8 cellular contexts compared by ENCODE assay signal in the genomic region with DNA sequence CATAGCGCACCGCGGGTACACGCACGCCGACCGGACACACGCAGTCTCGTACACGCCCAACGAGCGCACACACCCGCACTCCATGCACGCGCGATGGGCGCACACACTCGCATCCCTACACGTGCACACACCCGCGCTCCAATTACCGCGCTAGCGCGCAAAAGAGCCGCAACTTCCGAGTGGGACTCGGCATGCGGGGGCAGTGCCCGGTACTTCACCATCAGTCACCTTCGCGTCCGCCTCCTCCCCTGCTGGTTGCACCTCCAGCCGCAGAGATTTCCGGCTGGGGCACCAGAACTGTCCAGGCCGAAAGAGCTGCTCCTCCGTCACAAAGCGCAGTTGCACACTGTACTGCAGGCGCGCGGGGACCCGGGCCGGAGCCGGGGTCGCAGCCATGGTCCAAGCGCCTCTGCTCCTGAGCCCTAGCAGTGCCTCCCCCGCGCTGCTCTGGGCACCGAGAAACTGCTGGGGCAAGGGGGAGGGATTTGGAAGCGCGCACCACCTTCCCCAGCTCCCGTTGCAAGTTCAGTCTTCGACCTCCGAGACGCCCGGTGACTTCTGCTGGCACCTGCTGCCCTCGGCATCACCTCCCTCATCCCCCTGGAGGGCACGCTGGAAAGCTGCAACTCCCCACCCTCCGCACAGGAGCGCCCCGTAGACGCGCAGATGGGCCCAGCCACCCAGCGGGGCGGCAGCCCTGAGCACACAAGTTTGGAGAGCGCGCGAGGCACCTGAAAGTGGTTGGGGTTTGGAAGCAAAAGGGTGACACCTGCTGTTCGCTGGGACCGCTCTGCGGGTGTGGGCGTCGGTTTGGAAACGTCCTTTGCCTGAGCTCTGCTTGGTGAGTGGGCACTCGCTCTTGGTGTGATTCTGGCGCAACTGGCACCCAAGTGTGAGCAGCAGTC.
A peak's percentile ranks its signal among the peaks of the same experiment; 100 is the strongest.
DNase-seq lines count a peak whose midpoint lies in the region; ATAC-seq and TF ChIP-seq lines count a peak whose summit lies in the region.

No MANE protein-coding gene starts in this region.

- H3K4me3 Mint-ChIP-seq in activated T-cell treated with anti-CD3 and anti-CD28 coated beads, Interleukin-2, amount 50 U/mL, for 24 hours, result peak overlapping the region; percentile 65
- peak overlapping the region; percentile 94 for H3K4me3 Mint-ChIP-seq in glutamatergic neuron (ENCODE audit: unreplicated experiment)
- peak overlapping the region in 1 of 2 donors; percentile 26 for H3K4me3 Mint-ChIP-seq in effector memory CD8-positive, alpha-beta T cell

- TF ChIP-seq CTCF in glutamatergic neuron (IDR thresholded peaks at IDR 0.05; ENCODE audit: partially characterized antibody, unreplicated experiment), result peak; percentile 26
- TF ChIP-seq CTCF in retinal pigment epithelial cell (conservative IDR thresholded peaks at IDR 0.05; ENCODE audit: low read depth, low read length), result peak; percentile 74

- H3K27ac Mint-ChIP-seq in activated T-cell treated with anti-CD3 and anti-CD28 coated beads, Interleukin-2, amount 50 U/mL, for 24 hours, result no peak overlapping the region
- no peak overlapping the region for H3K27ac Mint-ChIP-seq in glutamatergic neuron (ENCODE audit: unreplicated experiment)
- H3K27ac Mint-ChIP-seq in effector memory CD8-positive, alpha-beta T cell, result no peak overlapping the region

- H3K4me1 Mint-ChIP-seq in activated T-cell treated with anti-CD3 and anti-CD28 coated beads, Interleukin-2, amount 50 U/mL, for 24 hours (ENCODE audit: low read depth), result peaks cover 9% of the 10 kb centered on the region
- peaks cover 9% of the 10 kb centered on the region for H3K4me1 Mint-ChIP-seq in glutamatergic neuron (ENCODE audit: low read depth, unreplicated experiment)
- peaks cover 0 to 3% of the 10 kb centered on the region in 2 donors for H3K4me1 Mint-ChIP-seq in effector memory CD8-positive, alpha-beta T cell (ENCODE audit: low read depth in 2 of 2)

- H3K36me3 Mint-ChIP-seq in activated T-cell treated with anti-CD3 and anti-CD28 coated beads, Interleukin-2, amount 50 U/mL, for 24 hours (ENCODE audit: low read depth), result no peaks in the 10 kb centered on the region
- H3K36me3 Mint-ChIP-seq in glutamatergic neuron (ENCODE audit: unreplicated experiment), result no peaks in the 10 kb centered on the region
- no peaks in the 10 kb centered on the region for H3K36me3 Mint-ChIP-seq in effector memory CD8-positive, alpha-beta T cell (ENCODE audit: insufficient read depth)

- no peak for ATAC-seq in effector memory CD8-positive, alpha-beta T cell (replicated peaks)
- no peak for ATAC-seq in HG03469 (IDR thresholded peaks at IDR 0.05; ENCODE audit: unreplicated experiment)

- H3K27me3 Mint-ChIP-seq in activated T-cell treated with anti-CD3 and anti-CD28 coated beads, Interleukin-2, amount 50 U/mL, for 24 hours, result peaks cover 62% of the 10 kb centered on the region
- H3K27me3 Mint-ChIP-seq in glutamatergic neuron (ENCODE audit: unreplicated experiment), result peaks cover 13% of the 10 kb centered on the region
- peaks cover 41 to 66% of the 10 kb centered on the region in 2 donors for H3K27me3 Mint-ChIP-seq in effector memory CD8-positive, alpha-beta T cell

- DNase-seq in EL (peak; percentile 45), HCEC 1CT (peak; percentile 14), NCI-H2081 treated with DMSO at 0.1 percent for 48 hours (lab: John Stamatoyannopoulos, UW) (peak; percentile 28), glutamatergic neuron (peak; percentile 63), retinal pigment epithelial cell (ENCODE audit: low read depth) (peak; percentile 16)
- peak; percentile 48 for DNase-seq in activated T-cell treated with anti-CD3 and anti-CD28 coated beads, Interleukin-2, amount 50 U/mL, for 24 hours
- DNase-seq in effector memory CD8-positive, alpha-beta T cell, result no peak

- H3K4me3 ChIP-seq in retinal pigment epithelial cell (ENCODE audit: low read length), result peak overlapping the region; percentile 54

- no peaks in the 10 kb centered on the region for H3K9me3 Mint-ChIP-seq in activated T-cell treated with anti-CD3 and anti-CD28 coated beads, Interleukin-2, amount 50 U/mL, for 24 hours
- no peaks in the 10 kb centered on the region for H3K9me3 Mint-ChIP-seq in glutamatergic neuron (ENCODE audit: unreplicated experiment)
- no peaks in the 10 kb centered on the region for H3K9me3 Mint-ChIP-seq in effector memory CD8-positive, alpha-beta T cell

Comparison
In these comparisons a context has a peak if more than half of its experiments do, and no peak if none do; other contexts are left out.
1. DNase-seq: peak in EL (single experiment), HCEC 1CT (single experiment), NCI-H2081 treated with DMSO at 0.1 percent for 48 hours (single experiment), activated T-cell treated with anti-CD3 and anti-CD28 coated beads, Interleukin-2, amount 50 U/mL, for 24 hours (single experiment), glutamatergic neuron (single experiment) and retinal pigment epithelial cell (single experiment); none in effector memory CD8-positive, alpha-beta T cell (0 of 3).